ENCODE assay signal across 21 cellular contexts in the genomic region with DNA sequence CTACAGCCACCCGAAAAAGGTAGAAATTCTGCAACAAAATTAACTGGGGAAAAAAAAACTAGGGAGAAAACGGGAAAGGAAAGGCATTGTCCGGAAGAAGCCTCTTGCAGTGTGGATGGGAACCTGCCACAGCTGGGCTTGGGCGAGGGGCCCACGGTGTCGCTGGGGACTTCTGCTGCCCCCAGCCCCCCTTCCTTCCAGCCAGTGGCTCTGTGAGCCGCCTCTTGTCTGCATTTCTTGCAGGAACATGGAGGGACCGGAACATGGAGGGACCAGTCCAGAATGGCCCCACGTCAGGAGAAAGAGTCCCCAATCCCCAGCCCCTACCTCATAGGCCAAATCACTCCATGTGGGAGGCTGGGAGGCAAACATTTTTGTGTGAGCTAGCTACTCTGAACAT.
"Had no signal": no experiment of that assay in that cellular context is flagged by ENCODE, and none has a peak within 500 bp of the region (broad histone marks: within the 10 kb centered on the region; RNA-seq: fewer than 3 reads in every experiment).

No MANE protein-coding gene starts in this region.

- H3K79me2 ChIP-seq: hepatocyte had no signal

- DNase-seq: activated B cell treated with CpG ODN at 0.5 μM for 24 hours; activated CD4-positive, alpha-beta T cell treated with anti-CD3 and anti-CD28 coated beads for 36 hours; activated CD4-positive, alpha-beta T cell treated with anti-CD3 and anti-CD28 coated beads, Interleukin-2, amount 50 U/mL, for 4 hours; activated gamma-delta T cell; effector CD8-positive, alpha-beta T cell; erythroblast; foreskin keratinocyte; left ventricle myocardium superior; mammary epithelial cell; natural killer cell; nucleus accumbens; right lobe of liver; small intestine; stimulated activated CD4-positive, alpha-beta T cell treated with anti-CD3 and anti-CD28 coated beads, Interleukin-2, amount 100 ng/mL, for 24 hours; stimulated activated naive CD4-positive, alpha-beta T cell; T-helper 1 cell; T1000; testis; trophoblast cell had no signal

- H3K4me2 ChIP-seq: hepatocyte had no signal

- H2AFZ ChIP-seq: hepatocyte had no signal

- H3K4me3 ChIP-seq: hepatocyte, right lobe of liver, testis, vagina had no signal

- H3K4me1 ChIP-seq: foreskin keratinocyte, right lobe of liver, testis had no signal

- H3K27ac ChIP-seq: foreskin keratinocyte, hepatocyte, right lobe of liver, testis, vagina had no signal

- H3K9me3 ChIP-seq: right lobe of liver, testis, vagina had no signal

- H3K27me3 ChIP-seq: hepatocyte, right lobe of liver, testis, vagina had no signal

- ATAC-seq: activated CD4-positive, alpha-beta T cell treated with anti-CD3 and anti-CD28 coated beads for 36 hours; foreskin keratinocyte; left ventricle myocardium superior; natural killer cell; right lobe of liver had no signal

- H3K36me3 ChIP-seq: right lobe of liver, vagina had no signal
